ENCODE assay signal across 9 cellular contexts in the genomic region with DNA sequence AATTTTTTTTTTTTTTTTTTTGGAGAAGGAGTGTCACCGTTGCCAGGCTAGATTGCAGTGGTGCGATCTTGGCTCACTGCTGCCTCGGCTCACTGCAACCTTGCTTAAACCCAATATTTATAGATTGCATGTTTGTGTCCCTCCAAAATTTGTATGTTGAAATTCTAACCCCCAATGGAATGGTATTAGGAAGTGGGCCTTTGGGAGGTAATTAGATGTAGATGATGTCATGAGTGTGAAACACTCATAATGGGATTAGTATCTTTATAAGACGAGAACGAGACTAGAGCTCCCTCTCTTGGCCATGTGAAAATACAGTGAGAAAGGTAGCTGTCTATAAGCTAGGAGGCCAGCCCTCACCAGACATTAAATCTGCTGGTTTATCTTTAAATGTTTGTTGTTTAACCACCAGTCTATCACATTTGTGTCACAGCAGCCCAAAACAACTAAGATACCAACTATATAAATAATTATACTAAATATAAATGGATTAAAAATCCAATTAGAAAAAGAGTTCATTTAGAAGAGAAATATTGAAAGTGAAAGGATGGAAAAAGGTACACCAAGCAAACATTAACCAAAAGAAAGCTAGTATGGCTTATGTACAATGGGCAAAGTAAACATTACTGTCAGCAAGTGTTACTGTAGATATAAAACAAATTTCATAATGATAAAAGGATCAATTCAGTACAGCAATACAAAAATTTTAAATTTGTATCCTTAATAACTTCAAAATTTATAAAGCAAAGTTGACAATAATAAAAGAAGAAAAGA. TPM values are rescaled to one million over a fixed set of nuclear protein-coding genes. Genes with fewer than 3 reads are reported as not detected.
A peak's percentile ranks its signal among the peaks of the same experiment; 100 is the strongest.
DNase-seq lines count a peak whose midpoint lies in the region; ATAC-seq and TF ChIP-seq lines count a peak whose summit lies in the region.
"Had no signal": no experiment of that assay in that cellular context is flagged by ENCODE, and none has a peak within 500 bp of the region (broad histone marks: within the 10 kb centered on the region; RNA-seq: fewer than 3 reads in every experiment).

No MANE protein-coding gene starts in this region.

- 94 to 95% (median 94%) methylated on average over 5 of the region's 5 CpGs for WGBS in ovary, 3 donors

- ATAC-seq in GM18502 (IDR thresholded peaks at IDR 0.05; ENCODE audit: poor library complexity, unreplicated experiment) (peak; percentile 97), HG02678 (IDR thresholded peaks at IDR 0.05; ENCODE audit: unreplicated experiment) (peak; percentile 99)

- no peak for TF ChIP-seq EP300 in ovary (IDR thresholded peaks at IDR 0.05)

- no peak for DNase-seq in AG10803 (ENCODE audit: low read depth)
- DNase-seq in NCI-H2081 (lab: John Stamatoyannopoulos, UW), result peak; percentile 27 to 79
- peak; percentile 72 for DNase-seq in choroid plexus epithelial cell (ENCODE audit: low read depth)
- no peak for DNase-seq in NCI-H187 (lab: John Stamatoyannopoulos, UW)
- DNase-seq in ovary, result no peak
- no peak for DNase-seq in ureter (ENCODE audit: low spot score)

- H3K27ac ChIP-seq in ovary, result no peak overlapping the region

- no peaks in the 10 kb centered on the region for H3K27me3 ChIP-seq in ovary

- H3K4me3 ChIP-seq in AG10803 (ENCODE audit: low read length) (no peak overlapping the region), choroid plexus epithelial cell (ENCODE audit: low read depth, low read length) (no peak overlapping the region), ovary (no peak overlapping the region)

- TF ChIP-seq POLR2A in ovary (IDR thresholded peaks at IDR 0.05), result no peak

- TF ChIP-seq CTCF in AG10803 (conservative IDR thresholded peaks at IDR 0.05; ENCODE audit: low read length) (peak; percentile 38), choroid plexus epithelial cell (conservative IDR thresholded peaks at IDR 0.05; ENCODE audit: low read depth, low read length) (peak; percentile 58), ovary (IDR thresholded peaks at IDR 0.05) (no peak)

- H3K9me3 ChIP-seq in ovary, result no peaks in the 10 kb centered on the region

- intact Hi-C loops in ovary (cut with DNase I), result no loop called here

- H3K36me3 ChIP-seq in ovary, result no peaks in the 10 kb centered on the region

- H3K4me1 ChIP-seq in ovary (ENCODE audit: insufficient read depth), result no peaks in the 10 kb centered on the region

RNA-seq across cellular contexts. Expression of a gene that starts 9.3 kb away (rescaled TPM):
- 10 to 100 TPM; 40.1 to 92.7 (median 63.2) TPM for total RNA-seq in ovary
- 10 to 100 TPM; 34.5 to 63.2 TPM for polyA plus RNA-seq in ovary
- total RNA-seq in ureter, result 40.6 TPM

RNA-seq across cellular contexts. Expression of a gene that starts 42.3 kb away (rescaled TPM):
- total RNA-seq in ovary (not detected), ureter (not detected)
- polyA plus RNA-seq in ovary, result not detected
- total RNA-seq: subcutaneous adipose tissue had no signal

Comparison
In these comparisons a context has a peak if more than half of its experiments do, and no peak if none do; other contexts are left out.
1. DNase-seq: peak in NCI-H2081 (2 of 2) and choroid plexus epithelial cell (single experiment); none in AG10803 (single experiment), NCI-H187 (0 of 2), ovary (0 of 5) and ureter (single experiment).
2. CTCF ChIP-seq: peak in AG10803 (single experiment) and choroid plexus epithelial cell (single experiment); none in ovary (0 of 3).